ENCODE assay signal across 1 cellular context in genomic region chr19:46346821-46347571, GRCh38.
A peak's percentile ranks its signal among the peaks of the same experiment; 100 is the strongest.
TF ChIP-seq lines count a peak whose summit lies in the region.

Gene PPP5C (plus strand): TSS chr19:46347087. CDS start chr19:46347097, 10 bp downstream.

TF ChIP-seq in HEK293, 187 proteins besides CTCF, POLR2A, EP300 and RAD21 (continued from another document and continues in another):
- TF ChIP-seq ZNF670 (tag by site-specific recombination; IDR thresholded peaks at IDR 0.05; ENCODE audit: low read depth) (no peak), ZNF433 (tag by site-specific recombination; IDR thresholded peaks at IDR 0.05; ENCODE audit: low read depth) (no peak), ZNF747 (tag by site-specific recombination; IDR thresholded peaks at IDR 0.05) (no peak), ZNF610 (tag by site-specific recombination; IDR thresholded peaks at IDR 0.05; ENCODE audit: borderline replicate concordance) (peak; percentile 87), MYNN (tag by site-specific recombination; IDR thresholded peaks at IDR 0.05; ENCODE audit: borderline replicate concordance) (no peak), GLIS2 (tag by site-specific recombination; IDR thresholded peaks at IDR 0.05) (peak; percentile 84), ZNF132 (tag by site-specific recombination; IDR thresholded peaks at IDR 0.05; ENCODE audit: borderline replicate concordance) (no peak), ZNF629 (tag by site-specific recombination; IDR thresholded peaks at IDR 0.05) (peak; percentile 23; the same call in 1 of the 2 replicates), ZNF155 (tag by site-specific recombination; IDR thresholded peaks at IDR 0.05) (no peak), ZNF292 (tag by site-specific recombination; IDR thresholded peaks at IDR 0.05; ENCODE audit: borderline replicate concordance, low read depth) (no peak), ZNF626 (tag by site-specific recombination; IDR thresholded peaks at IDR 0.05) (no peak), ZNF311 (tag by site-specific recombination; IDR thresholded peaks at IDR 0.05; ENCODE audit: borderline replicate concordance) (no peak), EGR2 (tag by site-specific recombination; IDR thresholded peaks at IDR 0.05; ENCODE audit: low read depth) (peak; percentile 87), ZNF184 (tag by site-specific recombination; IDR thresholded peaks at IDR 0.05) (no peak), KLF16 (tag by site-specific recombination; IDR thresholded peaks at IDR 0.05) (peak; percentile 82), GFI1B (tag by site-specific recombination; IDR thresholded peaks at IDR 0.05) (no peak; the same call in 1 of the 2 replicates), SP2 (tag by site-specific recombination; IDR thresholded peaks at IDR 0.05) (0 out of 2 replicates have a peak, but pooled peaks have one; percentile 41), REPIN1 (tag by site-specific recombination; IDR thresholded peaks at IDR 0.05; ENCODE audit: low read depth) (peak; percentile 93; the same call in 1 of the 2 replicates), PRDM1 (tag by site-specific recombination; IDR thresholded peaks at IDR 0.05) (no peak), ZNF791 (tag by site-specific recombination; IDR thresholded peaks at IDR 0.05) (peak; percentile 15; the same call in 1 of the 2 replicates), ZNF510 (tag by site-specific recombination; IDR thresholded peaks at IDR 0.05; ENCODE audit: insufficient replicate concordance) (no peak), SP3 (tag by site-specific recombination; IDR thresholded peaks at IDR 0.05) (peak; percentile 46), ATF2 (tag by site-specific recombination; IDR thresholded peaks at IDR 0.05; ENCODE audit: low read depth) (no peak), ZNF658 (tag by site-specific recombination; IDR thresholded peaks at IDR 0.05) (no peak), BCL11B (tag by site-specific recombination; IDR thresholded peaks at IDR 0.05; ENCODE audit: low read depth) (0 out of 2 replicates have a peak, but pooled peaks have one; percentile 67), ZNF157 (tag by site-specific recombination; IDR thresholded peaks at IDR 0.05) (no peak), ZBTB26 (tag by site-specific recombination; optimal IDR thresholded peaks at IDR 0.05) (peak; percentile 76), ZNF140 (tag by site-specific recombination; IDR thresholded peaks at IDR 0.05) (no peak), ZNF148 (tag by site-specific recombination; IDR thresholded peaks at IDR 0.05; ENCODE audit: borderline replicate concordance) (no peak), FEZF1 (tag by site-specific recombination; IDR thresholded peaks at IDR 0.05) (0 out of 2 replicates have a peak, but pooled peaks have one; percentile 8), ZNF600 (tag by site-specific recombination; IDR thresholded peaks at IDR 0.05) (no peak), ZNF837 (tag by site-specific recombination; IDR thresholded peaks at IDR 0.05) (no peak), ZNF37A (tag by site-specific recombination; IDR thresholded peaks at IDR 0.05) (no peak), ZNF324 (tag by site-specific recombination; IDR thresholded peaks at IDR 0.05) (peak; percentile 63; the same call in 1 of the 2 replicates), ZNF335 (tag by site-specific recombination; conservative IDR thresholded peaks at IDR 0.05) (peak; percentile 92), ZNF248 (tag by site-specific recombination; IDR thresholded peaks at IDR 0.05) (no peak), ZBTB7A (tag by site-specific recombination; IDR thresholded peaks at IDR 0.05; ENCODE audit: low read depth) (0 out of 2 replicates have a peak, but pooled peaks have one; percentile 22), ZNF792 (tag by site-specific recombination; IDR thresholded peaks at IDR 0.05) (no peak; the same call in 1 of the 2 replicates)
- TF ChIP-seq, protein P1, sequence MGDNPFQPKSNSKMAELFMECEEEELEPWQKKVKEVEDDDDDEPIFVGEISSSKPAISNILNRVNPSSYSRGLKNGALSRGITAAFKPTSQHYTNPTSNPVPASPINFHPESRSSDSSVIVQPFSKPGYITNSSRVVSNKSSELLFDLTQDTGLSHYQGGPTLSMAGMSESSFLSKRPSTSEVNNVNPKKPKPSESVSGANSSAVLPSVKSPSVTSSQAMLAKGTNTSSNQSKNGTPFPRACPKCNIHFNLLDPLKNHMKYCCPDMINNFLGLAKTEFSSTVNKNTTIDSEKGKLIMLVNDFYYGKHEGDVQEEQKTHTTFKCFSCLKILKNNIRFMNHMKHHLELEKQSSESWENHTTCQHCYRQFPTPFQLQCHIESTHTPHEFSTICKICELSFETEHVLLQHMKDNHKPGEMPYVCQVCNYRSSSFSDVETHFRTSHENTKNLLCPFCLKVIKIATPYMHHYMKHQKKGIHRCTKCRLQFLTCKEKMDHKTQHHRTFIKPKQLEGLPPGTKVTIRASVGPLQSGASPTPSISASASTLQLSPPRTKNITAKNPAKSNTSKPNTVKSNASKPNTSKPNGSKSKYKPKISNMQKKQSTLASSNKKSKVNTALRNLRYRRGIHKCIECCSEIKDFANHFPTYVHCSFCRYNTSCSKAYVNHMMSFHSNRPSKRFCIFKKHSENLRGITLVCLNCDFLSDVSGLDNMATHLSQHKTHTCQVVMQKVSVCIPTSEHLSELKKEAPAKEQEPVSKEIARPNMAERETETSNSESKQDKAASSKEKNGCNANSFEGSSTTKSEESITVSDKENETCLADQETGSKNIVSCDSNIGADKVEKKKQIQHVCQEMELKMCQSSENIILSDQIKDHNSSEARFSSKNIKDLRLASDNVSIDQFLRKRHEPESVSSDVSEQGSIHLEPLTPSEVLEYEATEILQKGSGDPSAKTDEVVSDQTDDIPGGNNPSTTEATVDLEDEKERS (tag by site-specific recombination; IDR thresholded peaks at IDR 0.05): peak; percentile 69; the same call in 1 of the 2 replicates
- TF ChIP-seq, protein P2, sequence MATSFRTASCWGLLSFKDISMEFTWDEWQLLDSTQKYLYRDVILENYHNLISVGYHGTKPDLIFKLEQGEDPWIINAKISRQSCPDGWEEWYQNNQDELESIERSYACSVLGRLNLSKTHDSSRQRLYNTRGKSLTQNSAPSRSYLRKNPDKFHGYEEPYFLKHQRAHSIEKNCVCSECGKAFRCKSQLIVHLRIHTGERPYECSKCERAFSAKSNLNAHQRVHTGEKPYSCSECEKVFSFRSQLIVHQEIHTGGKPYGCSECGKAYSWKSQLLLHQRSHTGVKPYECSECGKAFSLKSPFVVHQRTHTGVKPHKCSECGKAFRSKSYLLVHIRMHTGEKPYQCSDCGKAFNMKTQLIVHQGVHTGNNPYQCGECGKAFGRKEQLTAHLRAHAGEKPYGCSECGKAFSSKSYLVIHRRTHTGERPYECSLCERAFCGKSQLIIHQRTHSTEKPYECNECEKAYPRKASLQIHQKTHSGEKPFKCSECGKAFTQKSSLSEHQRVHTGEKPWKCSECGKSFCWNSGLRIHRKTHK (tag by site-specific recombination; IDR thresholded peaks at IDR 0.05): no peak
- TF ChIP-seq, protein P3, sequence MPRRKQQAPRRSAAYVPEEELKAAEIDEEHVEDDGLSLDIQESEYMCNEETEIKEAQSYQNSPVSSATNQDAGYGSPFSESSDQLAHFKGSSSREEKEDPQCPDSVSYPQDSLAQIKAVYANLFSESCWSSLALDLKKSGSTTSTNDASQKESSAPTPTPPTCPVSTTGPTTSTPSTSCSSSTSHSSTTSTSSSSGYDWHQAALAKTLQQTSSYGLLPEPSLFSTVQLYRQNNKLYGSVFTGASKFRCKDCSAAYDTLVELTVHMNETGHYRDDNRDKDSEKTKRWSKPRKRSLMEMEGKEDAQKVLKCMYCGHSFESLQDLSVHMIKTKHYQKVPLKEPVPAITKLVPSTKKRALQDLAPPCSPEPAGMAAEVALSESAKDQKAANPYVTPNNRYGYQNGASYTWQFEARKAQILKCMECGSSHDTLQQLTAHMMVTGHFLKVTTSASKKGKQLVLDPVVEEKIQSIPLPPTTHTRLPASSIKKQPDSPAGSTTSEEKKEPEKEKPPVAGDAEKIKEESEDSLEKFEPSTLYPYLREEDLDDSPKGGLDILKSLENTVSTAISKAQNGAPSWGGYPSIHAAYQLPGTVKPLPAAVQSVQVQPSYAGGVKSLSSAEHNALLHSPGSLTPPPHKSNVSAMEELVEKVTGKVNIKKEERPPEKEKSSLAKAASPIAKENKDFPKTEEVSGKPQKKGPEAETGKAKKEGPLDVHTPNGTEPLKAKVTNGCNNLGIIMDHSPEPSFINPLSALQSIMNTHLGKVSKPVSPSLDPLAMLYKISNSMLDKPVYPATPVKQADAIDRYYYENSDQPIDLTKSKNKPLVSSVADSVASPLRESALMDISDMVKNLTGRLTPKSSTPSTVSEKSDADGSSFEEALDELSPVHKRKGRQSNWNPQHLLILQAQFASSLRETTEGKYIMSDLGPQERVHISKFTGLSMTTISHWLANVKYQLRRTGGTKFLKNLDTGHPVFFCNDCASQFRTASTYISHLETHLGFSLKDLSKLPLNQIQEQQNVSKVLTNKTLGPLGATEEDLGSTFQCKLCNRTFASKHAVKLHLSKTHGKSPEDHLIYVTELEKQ (tag by site-specific recombination; IDR thresholded peaks at IDR 0.05; ENCODE audit: borderline replicate concordance): peak; percentile 94
- TF ChIP-seq, protein P4, sequence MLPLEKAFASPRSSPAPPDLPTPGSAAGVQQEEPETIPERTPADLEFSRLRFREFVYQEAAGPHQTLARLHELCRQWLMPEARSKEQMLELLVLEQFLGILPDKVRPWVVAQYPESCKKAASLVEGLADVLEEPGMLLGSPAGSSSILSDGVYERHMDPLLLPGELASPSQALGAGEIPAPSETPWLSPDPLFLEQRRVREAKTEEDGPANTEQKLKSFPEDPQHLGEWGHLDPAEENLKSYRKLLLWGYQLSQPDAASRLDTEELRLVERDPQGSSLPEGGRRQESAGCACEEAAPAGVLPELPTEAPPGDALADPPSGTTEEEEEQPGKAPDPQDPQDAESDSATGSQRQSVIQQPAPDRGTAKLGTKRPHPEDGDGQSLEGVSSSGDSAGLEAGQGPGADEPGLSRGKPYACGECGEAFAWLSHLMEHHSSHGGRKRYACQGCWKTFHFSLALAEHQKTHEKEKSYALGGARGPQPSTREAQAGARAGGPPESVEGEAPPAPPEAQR (tag by site-specific recombination; IDR thresholded peaks at IDR 0.05): no peak
- TF ChIP-seq, protein P5, sequence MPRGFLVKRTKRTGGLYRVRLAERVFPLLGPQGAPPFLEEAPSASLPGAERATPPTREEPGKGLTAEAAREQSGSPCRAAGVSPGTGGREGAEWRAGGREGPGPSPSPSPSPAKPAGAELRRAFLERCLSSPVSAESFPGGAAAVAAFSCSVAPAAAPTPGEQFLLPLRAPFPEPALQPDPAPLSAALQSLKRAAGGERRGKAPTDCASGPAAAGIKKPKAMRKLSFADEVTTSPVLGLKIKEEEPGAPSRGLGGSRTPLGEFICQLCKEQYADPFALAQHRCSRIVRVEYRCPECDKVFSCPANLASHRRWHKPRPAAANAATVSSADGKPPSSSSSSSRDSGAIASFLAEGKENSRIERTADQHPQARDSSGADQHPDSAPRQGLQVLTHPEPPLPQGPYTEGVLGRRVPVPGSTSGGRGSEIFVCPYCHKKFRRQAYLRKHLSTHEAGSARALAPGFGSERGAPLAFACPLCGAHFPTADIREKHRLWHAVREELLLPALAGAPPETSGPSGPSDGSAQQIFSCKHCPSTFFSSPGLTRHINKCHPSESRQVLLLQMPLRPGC (tag by site-specific recombination; IDR thresholded peaks at IDR 0.05): no peak
- TF ChIP-seq, protein P6, sequence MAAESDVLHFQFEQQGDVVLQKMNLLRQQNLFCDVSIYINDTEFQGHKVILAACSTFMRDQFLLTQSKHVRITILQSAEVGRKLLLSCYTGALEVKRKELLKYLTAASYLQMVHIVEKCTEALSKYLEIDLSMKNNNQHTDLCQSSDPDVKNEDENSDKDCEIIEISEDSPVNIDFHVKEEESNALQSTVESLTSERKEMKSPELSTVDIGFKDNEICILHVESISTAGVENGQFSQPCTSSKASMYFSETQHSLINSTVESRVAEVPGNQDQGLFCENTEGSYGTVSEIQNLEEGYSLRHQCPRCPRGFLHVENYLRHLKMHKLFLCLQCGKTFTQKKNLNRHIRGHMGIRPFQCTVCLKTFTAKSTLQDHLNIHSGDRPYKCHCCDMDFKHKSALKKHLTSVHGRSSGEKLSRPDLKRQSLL (tag by site-specific recombination; IDR thresholded peaks at IDR 0.05): no peak
